Comparison of ENCODE assay signal across 9 cellular contexts in genomic region chr4:30354605-30355004, GRCh38.
"Had no signal": no experiment of that assay in that cellular context is flagged by ENCODE, and none has a peak within 500 bp of the region (broad histone marks: within the 10 kb centered on the region; RNA-seq: fewer than 3 reads in every experiment).

No MANE protein-coding gene starts in this region.

- H3K4me2 ChIP-seq: GM23338, KMS-11 had no signal

- ATAC-seq: GM23338 had no signal

- H3K27ac Mint-ChIP-seq: GM23338, HFFc6 had no signal

- DNase-seq: H7, HCEC 1CT, HFFc6, Karpas-422, KBM-7 had no signal

- H3K4me3 Mint-ChIP-seq: GM23338, HFFc6 had no signal

- H2AFZ ChIP-seq: GM23338 had no signal

- H3K9ac ChIP-seq: KMS-11 had no signal

- H3K4me3 ChIP-seq: GM23338 had no signal

- FAIRE-seq: HTR-8/SVneo had no signal

- H3K27ac ChIP-seq: HL-60, KMS-11 had no signal
